Comparison of ENCODE assay signal across 16 cellular contexts in genomic region chr2:129882476-129882875, GRCh38.
DNase-seq lines count a peak whose midpoint lies in the region; ATAC-seq and TF ChIP-seq lines count a peak whose summit lies in the region.
"Had no signal": no experiment of that assay in that cellular context is flagged by ENCODE, and none has a peak within 500 bp of the region (broad histone marks: within the 10 kb centered on the region; RNA-seq: fewer than 3 reads in every experiment).

No MANE protein-coding gene starts in this region.

- WGBS in neuronal stem cell (ENCODE audit: extremely low coverage in 2 of 2, insufficient read length in 2 of 2, insufficient replicate concordance in 1 of 2), 2 donors, result no CpG with 5 or more reads among the region's 6 CpGs
- WGBS in spleen, 5 donors, result 82 to 95% (median 89%) methylated on average over 6 of the region's 6 CpGs
- 79 to 82% methylated on average over 4 to 6 of the region's 6 CpGs for WGBS in esophagus squamous epithelium, 2 donors

- H3K36me3 ChIP-seq in neuronal stem cell (replicated peaks in 1 of 2; ENCODE audit: control insufficient read depth in 2 of 2, insufficient read depth in 2 of 2, low read length in 2 of 2) (no peaks in the 10 kb centered on the region), spleen (no peaks in the 10 kb centered on the region), esophagus squamous epithelium (no peaks in the 10 kb centered on the region)

- peak overlapping the region; percentile 13 for H3K23ac ChIP-seq in neuronal stem cell (ENCODE audit: low read depth, low read length, poor library complexity)

- H3K9me3 ChIP-seq in neuronal stem cell (replicated peaks in 1 of 2; ENCODE audit: control insufficient read depth in 2 of 2, insufficient read depth in 1 of 2, low read depth in 1 of 2, low read length in 2 of 2) (no peaks in the 10 kb centered on the region), spleen (no peaks in the 10 kb centered on the region), esophagus squamous epithelium (no peaks in the 10 kb centered on the region)

- H3K79me1 ChIP-seq in neuronal stem cell (ENCODE audit: low read depth, low read length), result no peaks in the 10 kb centered on the region

- no peak overlapping the region for H2AFZ ChIP-seq in neuronal stem cell (ENCODE audit: low read length)
- H2AFZ ChIP-seq: GM23338 had no signal

- H2BK5ac ChIP-seq in neuronal stem cell (ENCODE audit: low read length), result no peak overlapping the region

- no peak for ATAC-seq in HG03175 (IDR thresholded peaks at IDR 0.05; ENCODE audit: unreplicated experiment)
- ATAC-seq: GM23338, HCT116 had no signal

- H3K18ac ChIP-seq in neuronal stem cell (ENCODE audit: low read length), result no peak overlapping the region

- no peak for TF ChIP-seq CTCF in coronary artery (IDR thresholded peaks at IDR 0.05)
- TF ChIP-seq CTCF in spleen (IDR thresholded peaks at IDR 0.05 in 8 of 11, conservative IDR thresholded peaks at IDR 0.05 in 3 of 11), result no peak
- no peak for TF ChIP-seq CTCF in esophagus squamous epithelium (IDR thresholded peaks at IDR 0.05)

- H2BK12ac ChIP-seq in neuronal stem cell (ENCODE audit: low read length), result no peak overlapping the region

- no peak overlapping the region for H3K4ac ChIP-seq in neuronal stem cell (ENCODE audit: low read length)

- peak overlapping the region; percentile 57 for H3K9ac ChIP-seq in neuronal stem cell (ENCODE audit: low read depth, low read length, poor library complexity)

- TF ChIP-seq POLR2A in spleen (IDR thresholded peaks at IDR 0.05) (no peak), esophagus squamous epithelium (IDR thresholded peaks at IDR 0.05) (no peak)

- H3K27ac ChIP-seq in coronary artery (no peak overlapping the region), neuronal stem cell (replicated peaks; ENCODE audit: low read length) (no peak overlapping the region), spleen (no peak overlapping the region), esophagus squamous epithelium (no peak overlapping the region)

- H2BK120ac ChIP-seq in neuronal stem cell (ENCODE audit: low read depth, low read length), result no peak overlapping the region

- no peak overlapping the region for H2BK15ac ChIP-seq in neuronal stem cell (ENCODE audit: low read length)

- DNase-seq in coronary artery (ENCODE audit: low spot score) (peak; percentile 38), islet precursor cell (peak; percentile 41), neuronal stem cell (ENCODE audit: low spot score) (no peak), spleen (peak; percentile 53), esophagus squamous epithelium (lab: John Stamatoyannopoulos, UW) (no peak), GM19238 (ENCODE audit: insufficient read length, low spot score) (no peak), superior temporal gyrus (ENCODE audit: extremely low spot score) (no peak)
- DNase-seq: C1 segment of cervical spinal cord; Calu3; CD4-positive, alpha-beta memory T cell; COR-L47; GF-D8; H9 had no signal

- no peak overlapping the region for H3K4me3 ChIP-seq in coronary artery
- H3K4me3 ChIP-seq in neuronal stem cell (ENCODE audit: low read length in 2 of 2), result no peak overlapping the region
- no peak overlapping the region for H3K4me3 ChIP-seq in spleen
- H3K4me3 ChIP-seq in esophagus squamous epithelium, result no peak overlapping the region
- H3K4me3 ChIP-seq: GM23338 had no signal

- no peak overlapping the region for H3K14ac ChIP-seq in neuronal stem cell (ENCODE audit: low read length)

- H3K4me1 ChIP-seq in neuronal stem cell (ENCODE audit: control insufficient read depth in 2 of 2, insufficient read depth in 1 of 2, low read depth in 1 of 2, low read length in 2 of 2) (peaks cover 0 to 2% of the 10 kb centered on the region in 2 donors), spleen (peaks cover 0 to 8% (median 5%) of the 10 kb centered on the region in 6 donors), esophagus squamous epithelium (peaks cover 0 to 6% (median 5%) of the 10 kb centered on the region in 3 donors)

- H3K4me2 ChIP-seq in neuronal stem cell (ENCODE audit: insufficient read depth, low read length, poor library complexity, severe bottlenecking), result no peak overlapping the region
- H3K4me2 ChIP-seq: GM23338 had no signal

- H3K27me3 ChIP-seq in neuronal stem cell (ENCODE audit: control insufficient read depth in 3 of 3, insufficient read depth in 3 of 3, low read depth in 1 of 3, low read length in 3 of 3), result peaks cover 0 to 15% (median 0%) of the 10 kb centered on the region in 3 experiments
- no peaks in the 10 kb centered on the region for H3K27me3 ChIP-seq in spleen (replicated peaks in 1 of 7)
- H3K27me3 ChIP-seq in esophagus squamous epithelium, result peaks cover 0 to 1% (median 0%) of the 10 kb centered on the region in 4 donors

- H2AK5ac ChIP-seq in neuronal stem cell (ENCODE audit: low read depth, low read length), result no peak overlapping the region

- intact Hi-C loops in spleen (cut with DNase I; ENCODE audit: low total_unique reads) (no loop called here), esophagus squamous epithelium (cut with DNase I) (no loop called here)

- no peak overlapping the region for H4K8ac ChIP-seq in neuronal stem cell (ENCODE audit: low read depth, low read length)

- H4K91ac ChIP-seq in neuronal stem cell (ENCODE audit: low read depth, low read length, poor library complexity), result no peak overlapping the region

Comparison
In these comparisons a context has a peak if more than half of its experiments do, and no peak if none do; other contexts are left out.
1. DNase-seq: peak in coronary artery (single experiment), islet precursor cell (single experiment) and spleen (single experiment); none in neuronal stem cell (single experiment), esophagus squamous epithelium (single experiment), GM19238 (single experiment) and superior temporal gyrus (single experiment).